Comparison of ENCODE assay signal across 9 cellular contexts in genomic region chr9:127204771-127205470, GRCh38. TPM values are rescaled to one million over a fixed set of nuclear protein-coding genes. Genes with fewer than 3 reads are reported as not detected.
DNase-seq lines count a peak whose midpoint lies in the region; ATAC-seq, FAIRE-seq and TF ChIP-seq lines count a peak whose summit lies in the region.
"Had no signal": no experiment of that assay in that cellular context is flagged by ENCODE, and none has a peak within 500 bp of the region (broad histone marks: within the 10 kb centered on the region; RNA-seq: fewer than 3 reads in every experiment).

No MANE protein-coding gene starts in this region.

- H3K36me3 Mint-ChIP-seq in immature natural killer cell (peaks cover 0 to 8% (median 3%) of the 10 kb centered on the region in 3 donors), Calu3 (ENCODE audit: insufficient read depth, unreplicated experiment) (no peaks in the 10 kb centered on the region)

- in situ Hi-C loops in K562 (cut with MboI) = loop anchor here (5.0 to 10.0 kb wide), 2 partner anchors 263 to 380 kb away; no protein-coding TSS in a partner anchor

- H3K79me2 ChIP-seq in K562 (ENCODE audit: control insufficient read depth, insufficient read depth, low read length) = no peaks in the 10 kb centered on the region

- H3K4me1 Mint-ChIP-seq in immature natural killer cell (no peaks in the 10 kb centered on the region), Calu3 (ENCODE audit: low read depth, unreplicated experiment) (no peaks in the 10 kb centered on the region)

- CTCF ChIA-PET in K562 (lab: Yijun Ruan, JAX; ENCODE audit: low intra/inter-chr PET ratio) (interaction anchor here (0.7 kb wide), 1 partner anchor 530 kb away, joined by 3 read pairs; the partner anchor contains the start of gene TOR2A), Calu3 (lab: Charles Lee) (no interaction called here)

- no peaks in the 10 kb centered on the region for H3K36me3 ChIP-seq in K562 (ENCODE audit: control insufficient read depth, insufficient read depth, low read length)

- intact Hi-C loops in K562 (cut with micrococcal nuclease) = loop anchor here (5.0 kb wide), 1 partner anchor 157 kb away; no protein-coding TSS in a partner anchor
- intact Hi-C loops in Calu3 (cut with micrococcal nuclease; ENCODE audit: unreplicated experiment) = no loop called here

- peak in 1 of 2 experiments; percentile 44; a peak in 2 of 4 replicates for TF ChIP-seq RAD21 in K562 (CRISPR knock-in tag; conservative IDR thresholded peaks at IDR 0.05 in 1 of 2, IDR thresholded peaks at IDR 0.05 in 1 of 2)

- no peak overlapping the region for H3K27ac ChIP-seq in K562 (ENCODE audit: extremely low read depth, low read depth, low read length)

- no peak for FAIRE-seq in K562 (lab: Jason Lieb, UNC)
- FAIRE-seq: TTC549 had no signal

- no peak overlapping the region for H2AFZ ChIP-seq in K562 (ENCODE audit: low read depth, low read length)

- 0% methylated on average over 7 of the region's 7 CpGs for WGBS in K562 (ENCODE audit: insufficient coverage, low coverage, missing lambda C conversion rate)

- TF ChIP-seq CTCF in GM12864 (IDR thresholded peaks at IDR 0.05; ENCODE audit: low read depth, low read length, missing control alignments) (peak; percentile 27), K562 (IDR thresholded peaks at IDR 0.05 in 2 of 3, conservative IDR thresholded peaks at IDR 0.05 in 1 of 3; ENCODE audit: insufficient read depth in 2 of 3, low read depth in 1 of 3, low read length in 3 of 3) (peak; percentile 21 to 48 (median 44); a peak in 4 of 6 replicates), Calu3 (IDR thresholded peaks at IDR 0.05; ENCODE audit: unreplicated experiment) (no peak)

- BruUV-seq in K562 (replicated peaks; lab: Mats Ljungman, UMichigan) (no TSS peak), Calu3 (replicated peaks; lab: Mats Ljungman, UMichigan) (no TSS peak)

- POLR2A ChIA-PET in K562 (lab: Yijun Ruan, JAX) = interaction anchor here (0.9 to 1.3 kb wide), 3 partner anchors 10 to 238 kb away, joined by 3 read pairs; no protein-coding TSS in a partner anchor

- peaks cover 14 to 17% of the 10 kb centered on the region in 2 experiments; a peak in 4 of 5 replicates for H3K4me1 ChIP-seq in K562 (replicated peaks in 1 of 2; ENCODE audit: control insufficient read depth in 2 of 2, insufficient read depth in 2 of 2, low read length in 2 of 2)

- peaks cover 4 to 79% of the 10 kb centered on the region in 2 experiments; a peak in 4 of 5 replicates for H3K27me3 ChIP-seq in K562 (ENCODE audit: control insufficient read depth in 2 of 2, insufficient read depth in 2 of 2, low read length in 2 of 2)

- H3K27me3 Mint-ChIP-seq in immature natural killer cell (ENCODE audit: low read depth in 3 of 3) = peaks cover 0 to 2% (median 0%) of the 10 kb centered on the region in 3 donors
- peaks cover 21% of the 10 kb centered on the region for H3K27me3 Mint-ChIP-seq in Calu3 (ENCODE audit: unreplicated experiment)

- no peaks in the 10 kb centered on the region for H3K9me3 ChIP-seq in K562 (replicated peaks; ENCODE audit: control insufficient read depth, insufficient read depth, low read depth, low read length)

- no peak for TF ChIP-seq POLR2A in K562 (conservative IDR thresholded peaks at IDR 0.05)

- no peaks in the 10 kb centered on the region for H3K9me3 Mint-ChIP-seq in immature natural killer cell
- no peaks in the 10 kb centered on the region for H3K9me3 Mint-ChIP-seq in Calu3 (ENCODE audit: low read depth, unreplicated experiment)

- H3K27ac Mint-ChIP-seq in immature natural killer cell = no peak overlapping the region
- H3K27ac Mint-ChIP-seq in Calu3 (ENCODE audit: unreplicated experiment) = no peak overlapping the region

- DNase-seq in GM12864 (ENCODE audit: low read depth) (no peak), NCI-H1694 (lab: John Stamatoyannopoulos, UW) (peak; percentile 71), K562 (ENCODE audit: extremely low read depth in 1 of 4, low spot score in 3 of 4) (peak; percentile 49 to 59 (median 57)), myocyte (ENCODE audit: low read depth) (peak; percentile 93), immature natural killer cell (no peak), Calu3 (no peak), HT-29 (ENCODE audit: low spot score) (no peak)
- DNase-seq in stimulated activated CD4-positive, alpha-beta T cell treated with anti-CD3 and anti-CD28 coated beads, Interleukin-4, amount 100 ng/mL, for 4 hours = no peak

- H3K9me1 ChIP-seq in K562 (ENCODE audit: control insufficient read depth, insufficient read depth, low read length) = no peaks in the 10 kb centered on the region

- peak overlapping the region in 1 of 2 experiments; percentile 20; a peak in 1 of 4 replicates for H3K9ac ChIP-seq in K562 (ENCODE audit: insufficient read depth in 1 of 2, low read depth in 2 of 2, low read length in 2 of 2)

- H3K4me3 ChIP-seq in GM12864 (ENCODE audit: low read depth, low read length) (no peak overlapping the region), K562 (no peak overlapping the region)

- H3K4me2 ChIP-seq in K562 (ENCODE audit: insufficient read depth, low read length) = no peak overlapping the region

- ATAC-seq in K562 = peak; percentile 66

- H3K4me3 Mint-ChIP-seq in immature natural killer cell = no peak overlapping the region
- H3K4me3 Mint-ChIP-seq in Calu3 (ENCODE audit: low read depth, unreplicated experiment) = no peak overlapping the region

- no peak for TF ChIP-seq EP300 in K562 (IDR thresholded peaks at IDR 0.05; ENCODE audit: low read length)

- peaks cover 13% of the 10 kb centered on the region for H4K20me1 ChIP-seq in K562 (replicated peaks; ENCODE audit: control insufficient read depth, insufficient read depth, low read length)

TF ChIP-seq in K562, 482 proteins besides CTCF, POLR2A, EP300 and RAD21:
- peak; percentile 34; the same call in 1 of the 2 replicates for TF ChIP-seq CBFA2T3 (IDR thresholded peaks at IDR 0.05)
- no peak for TF ChIP-seq HMG20B (CRISPR knock-in tag; IDR thresholded peaks at IDR 0.05)
- no peak for TF ChIP-seq U2AF1 (optimal IDR thresholded peaks at IDR 0.05; ENCODE audit: low read depth, low read length)
- peak; percentile 5; the same call in 1 of the 2 replicates for TF ChIP-seq NFE2 (IDR thresholded peaks at IDR 0.05; ENCODE audit: low read depth)
- TF ChIP-seq JUND (IDR thresholded peaks at IDR 0.05; ENCODE audit: borderline replicate concordance, low read depth, low read length) = peak; percentile 75
- peak; percentile 44; the same call in 1 of the 3 replicates for TF ChIP-seq JUND (tag; IDR thresholded peaks at IDR 0.05; ENCODE audit: borderline replicate concordance, low read depth, low read length)
- no peak for TF ChIP-seq HDAC8 (tag; IDR thresholded peaks at IDR 0.05)
- peak; percentile 54 for TF ChIP-seq ATF3 (IDR thresholded peaks at IDR 0.05)
- TF ChIP-seq ATF3 (CRISPR knock-in tag; conservative IDR thresholded peaks at IDR 0.05) = no peak
- peak; percentile 74 for TF ChIP-seq FOSL1 (tag; conservative IDR thresholded peaks at IDR 0.05)
TF ChIP-seq in K562: peak in this region for 5.

RNA-seq across cellular contexts. Expression of gene GARNL3, which starts 59.7 kb away (rescaled TPM):
- total RNA-seq in K562 (2011; cell fraction: chromatin; rRNA removed; ENCODE audit: low replicate concordance) = 10.1 and 11.9 TPM in 2 replicates
- total RNA-seq in K562 (2011; cell fraction: nucleolus; rRNA removed) = 3.4 and 3.5 TPM in 2 replicates
- total RNA-seq in K562 (2011; cell fraction: nucleoplasm; rRNA removed) = 6.6 TPM in 2 replicates
- total RNA-seq in K562 (2014; rRNA removed) (1.6 and 2.7 TPM in 2 replicates), K562 (2014; rRNA removed; fragmentation: Illumina TruSeq; extraction: Trizol) (1.3 and 2.6 TPM in 2 replicates), K562 (2015; rRNA removed; fragmentation: Illumina TruSeq; extraction: Trizol) (0.87 and 1.8 TPM in 2 replicates), K562 (2021) (1.2 and 2.5 TPM in 2 replicates), myocyte (2.6 and 4.1 TPM in 2 replicates), Calu3 (2022) (2.8 and 3.3 TPM in 2 replicates)
- polyA plus RNA-seq in K562 (2011; rRNA removed) (0.97 and 2.7 TPM in 2 replicates), K562 (2014; fragmentation: Illumina TruSeq; extraction: Trizol) (1.5 TPM in 2 replicates), K562 (2014; fragmentation: Nextera tagmentation; extraction: Ambion mirVana) (under 1 TPM; 0.35 to 0.46 TPM), K562 (2014; rRNA removed) (1.7 and 2.0 TPM in 2 replicates), immature natural killer cell (1 to 10 TPM in 1 of 3 donors, under 1 TPM in 1, not detected in 1; 0.44 to 2.1 TPM)
- 0.40 and 0.75 TPM in 2 replicates for polyA plus RNA-seq in K562 (2011; cell fraction: cytosol; rRNA removed)
- 2.1 and 10.1 TPM in 2 replicates for polyA plus RNA-seq in K562 (2011; cell fraction: nucleus; rRNA removed)
- polyA plus RNA-seq in K562 (2012) = 0.94 and 1.5 TPM in 2 replicates
- polyA minus RNA-seq in K562 (2011; rRNA and poly(A)+ RNA removed) = 1.1 and 2.5 TPM in 2 replicates
- polyA minus RNA-seq in K562 (2011; cell fraction: cytosol; rRNA and poly(A)+ RNA removed) = not detected in 2 replicates
- polyA minus RNA-seq in K562 (2011; cell fraction: nucleus; rRNA and poly(A)+ RNA removed) = 4.9 and 6.9 TPM in 2 replicates
- 2.9 TPM for polyA plus RNA-seq in myocyte (2012)
- total RNA-seq in HT-29 (2014; rRNA removed; shearing (Covaris generic)) = 0.56 and 1.3 TPM in 2 replicates

Comparison
In these comparisons a context has a peak if more than half of its experiments do, and no peak if none do; other contexts are left out.
1. DNase-seq: peak in NCI-H1694 (single experiment), K562 (4 of 4) and myocyte (single experiment); none in GM12864 (single experiment), immature natural killer cell (0 of 3), stimulated activated CD4-positive, alpha-beta T cell treated with anti-CD3 and anti-CD28 coated beads, Interleukin-4, amount 100 ng/mL, for 4 hours (0 of 2), Calu3 (single experiment) and HT-29 (single experiment).